Comparison of ENCODE assay signal across 20 cellular contexts in genomic region chr10:110967645-110968044, GRCh38. TPM values are rescaled to one million over a fixed set of nuclear protein-coding genes. Genes with fewer than 3 reads are reported as not detected.
DNase-seq lines count a peak whose midpoint lies in the region; ATAC-seq lines count a peak whose summit lies in the region.
"Had no signal": no experiment of that assay in that cellular context is flagged by ENCODE, and none has a peak within 500 bp of the region (broad histone marks: within the 10 kb centered on the region; RNA-seq: fewer than 3 reads in every experiment).

No MANE protein-coding gene starts in this region.

- H3K27ac ChIP-seq in SJCRH30, result no peak overlapping the region
- H3K27ac ChIP-seq: upper lobe of right lung had no signal

- peaks cover 6% of the 10 kb centered on the region for H3K36me3 ChIP-seq in SJCRH30
- H3K36me3 ChIP-seq: upper lobe of right lung had no signal

- no peak overlapping the region for H3K4me3 ChIP-seq in SJCRH30
- H3K4me3 ChIP-seq: upper lobe of right lung had no signal

- H3K4me1 ChIP-seq in SJCRH30, result no peaks in the 10 kb centered on the region
- H3K4me1 ChIP-seq: upper lobe of right lung had no signal

- no peaks in the 10 kb centered on the region for H3K27me3 ChIP-seq in SJCRH30
- H3K27me3 ChIP-seq: upper lobe of right lung had no signal

- H3K9me3 ChIP-seq in SJCRH30 (replicated peaks), result 0 out of 2 replicates have a peak, but pooled peaks cover 3% of the 10 kb centered on the region
- H3K9me3 ChIP-seq: upper lobe of right lung had no signal

- ATAC-seq in GM18498 (IDR thresholded peaks at IDR 0.05; ENCODE audit: unreplicated experiment) (peak; percentile 48), GM19351 (IDR thresholded peaks at IDR 0.05; ENCODE audit: unreplicated experiment) (peak; percentile 58), HG02870 (IDR thresholded peaks at IDR 0.05; ENCODE audit: unreplicated experiment) (peak; percentile 68), HG03558 (IDR thresholded peaks at IDR 0.05; ENCODE audit: extremely low read depth, unreplicated experiment) (peak; percentile 36), HG03025 (IDR thresholded peaks at IDR 0.05; ENCODE audit: low FRiP score, unreplicated experiment) (no peak)
- ATAC-seq: upper lobe of right lung had no signal

- DNase-seq in SW 1271 (lab: John Stamatoyannopoulos, UW) (no peak), dermis blood vessel endothelial cell (no peak), SJCRH30 (no peak)
- DNase-seq: activated CD4-positive, CD25-positive, alpha-beta regulatory T cell treated with anti-CD3 and anti-CD28 coated beads, Interleukin-2, amount 50 U/mL, for 72 hours; CD4-positive, alpha-beta T cell; kidney glomerular epithelial cell; mesendoderm; MM.1S; NCI-H2029; NCI-H510A treated with DMSO at 0.1 percent for 48 hours; SIG-M5; stimulated activated CD4-positive, alpha-beta T cell treated with anti-CD3 and anti-CD28 coated beads, Interleukin-12 subunit alpha, Interleukin-12 subunit beta, amount 100 ng/mL, for 4 hours; stimulated activated naive CD4-positive, alpha-beta T cell treated with Interleukin-2 at 50 U/mL for 16 hours; T-helper 2 cell; upper lobe of right lung had no signal

RNA-seq across cellular contexts. Expression of gene SHOC2, which starts 48.2 kb away (rescaled TPM):
- 62.3 and 70.6 TPM in 2 replicates for total RNA-seq in dermis blood vessel endothelial cell
- total RNA-seq in SJCRH30 (2014; rRNA removed; shearing (Covaris generic)), result 27.1 and 29.0 TPM in 2 replicates

RNA-seq across cellular contexts. Expression of gene BBIP1, which starts 48.7 kb away (rescaled TPM):
- total RNA-seq in dermis blood vessel endothelial cell, result 16.7 and 29.7 TPM in 2 replicates
- 45.0 and 57.0 TPM in 2 replicates for total RNA-seq in SJCRH30 (2014; rRNA removed; shearing (Covaris generic))
